ENCODE assay signal across 10 cellular contexts in the genomic region with DNA sequence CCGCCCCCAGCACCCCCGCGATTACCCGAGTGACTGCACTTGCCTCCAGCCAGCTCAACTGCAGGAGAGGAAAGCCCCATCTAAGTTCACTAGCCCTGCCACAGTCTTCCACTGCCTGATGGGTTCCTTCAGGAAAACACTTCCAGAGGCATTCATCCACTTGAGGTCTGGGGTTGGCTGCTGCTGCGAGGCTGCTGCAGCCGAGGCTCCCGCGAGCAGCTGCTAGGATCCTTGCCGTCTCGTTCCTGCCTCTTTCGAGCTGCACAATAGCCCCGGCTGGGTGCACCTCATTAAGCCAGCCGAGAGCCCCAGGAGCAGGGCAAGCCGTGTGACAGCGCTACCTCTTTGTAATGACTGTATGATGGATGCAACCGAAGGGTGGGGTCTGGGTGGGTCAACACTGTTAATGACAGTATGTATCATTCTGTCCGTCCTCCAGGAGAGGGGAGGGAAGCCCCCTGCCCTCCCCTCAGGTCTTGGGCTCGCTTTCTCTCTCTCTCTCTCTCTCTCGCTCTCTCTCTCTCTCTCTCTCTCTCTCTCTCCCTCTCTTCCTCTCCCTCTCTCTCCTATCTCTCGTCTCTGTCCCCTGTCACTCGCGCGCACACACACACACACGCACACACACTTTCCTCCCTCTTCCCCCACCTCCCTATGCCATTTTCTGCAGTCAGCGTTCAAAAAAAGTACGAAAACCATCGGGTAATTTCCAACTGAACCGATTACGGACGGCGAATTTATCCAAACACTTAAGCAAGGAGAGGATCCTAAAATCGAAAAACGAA. TPM values are rescaled to one million over a fixed set of nuclear protein-coding genes. Genes with fewer than 3 reads are reported as not detected.
A peak's percentile ranks its signal among the peaks of the same experiment; 100 is the strongest.
DNase-seq lines count a peak whose midpoint lies in the region; ATAC-seq and TF ChIP-seq lines count a peak whose summit lies in the region.
"Had no signal": no experiment of that assay in that cellular context is flagged by ENCODE, and none has a peak within 500 bp of the region (broad histone marks: within the 10 kb centered on the region; RNA-seq: fewer than 3 reads in every experiment).

No MANE protein-coding gene starts in this region.

- no peak overlapping the region for H3K4ac ChIP-seq in trophoblast cell (ENCODE audit: low read depth, low read length)

- no CpG with 5 or more reads among the region's 33 CpGs for WGBS in trophoblast cell (ENCODE audit: extremely low coverage, insufficient coverage, insufficient read length)

- H2BK120ac ChIP-seq in trophoblast cell (ENCODE audit: insufficient read depth, low read length, poor library complexity): no peak overlapping the region

- H3K18ac ChIP-seq in trophoblast cell (ENCODE audit: low read length): no peak overlapping the region

- H4K20me1 ChIP-seq in DND-41 (ENCODE audit: insufficient read depth, low read length): no peaks in the 10 kb centered on the region

- H3K27me3 ChIP-seq in DND-41 (ENCODE audit: insufficient read depth, low read length, poor library complexity) (no peaks in the 10 kb centered on the region), foreskin keratinocyte (peaks cover 71% of the 10 kb centered on the region), trophoblast cell (ENCODE audit: insufficient read depth, low read length) (no peaks in the 10 kb centered on the region)

- no peak overlapping the region for H3K4me3 ChIP-seq in DND-41 (ENCODE audit: low read depth in 1 of 2, low read length in 2 of 2)
- H3K4me3 ChIP-seq in trophoblast cell (ENCODE audit: low read depth, low read length): peak overlapping the region; percentile 69

- H3K27ac ChIP-seq in DND-41 (ENCODE audit: low read length): no peak overlapping the region
- H3K27ac ChIP-seq in foreskin keratinocyte: no peak overlapping the region
- H3K27ac ChIP-seq in trophoblast cell (ENCODE audit: low read depth, low read length): peak overlapping the region; percentile 11

- no peak for DNase-seq in DND-41
- peak; percentile 63 to 83 for DNase-seq in NCI-H526 (lab: John Stamatoyannopoulos, UW)
- DNase-seq in foreskin keratinocyte: peak; percentile 12 to 35
- DNase-seq in trophoblast cell: no peak
- DNase-seq in NOMO-1 treated with DMSO at 0.1 percent for 48 hours (lab: John Stamatoyannopoulos, UW; ENCODE audit: unreplicated experiment): no peak
- DNase-seq in stimulated activated CD4-positive, alpha-beta T cell treated with anti-CD3 and anti-CD28 coated beads, Interleukin-1b, Interleukin-23, amount 100 ng/mL, for 48 hours: no peak
- DNase-seq in NK-92 (lab: John Stamatoyannopoulos, UW; ENCODE audit: unreplicated experiment): no peak
- DNase-seq in DMS114 treated with DMSO at 0.1 percent for 48 hours (lab: John Stamatoyannopoulos, UW; ENCODE audit: unreplicated experiment): no peak
- DNase-seq: naive thymus-derived CD8-positive, alpha-beta T cell had no signal

- H3K4me2 ChIP-seq in DND-41 (ENCODE audit: insufficient read depth, low read length) (no peak overlapping the region), trophoblast cell (ENCODE audit: low read length) (peak overlapping the region; percentile 96)

- no peak overlapping the region for H3K23ac ChIP-seq in trophoblast cell (ENCODE audit: low read length)

- H3K4me1 ChIP-seq in DND-41 (ENCODE audit: insufficient read depth, low read length) (no peaks in the 10 kb centered on the region), foreskin keratinocyte (peaks cover 5% of the 10 kb centered on the region), trophoblast cell (ENCODE audit: control insufficient read depth in 1 of 2, insufficient read depth in 2 of 2, low read length in 2 of 2) (peaks cover 3 to 6% of the 10 kb centered on the region in 2 experiments)

- no peak overlapping the region for H2BK5ac ChIP-seq in trophoblast cell (ENCODE audit: low read depth, low read length, poor library complexity)

- H3K79me2 ChIP-seq in DND-41 (ENCODE audit: insufficient read depth, low read length): no peaks in the 10 kb centered on the region
- no peaks in the 10 kb centered on the region for H3K79me2 ChIP-seq in trophoblast cell (ENCODE audit: control insufficient read depth, insufficient read depth, low read length, poor library complexity)

- no peak overlapping the region for H3K14ac ChIP-seq in trophoblast cell (ENCODE audit: low read length)

- H3K36me3 ChIP-seq in DND-41 (ENCODE audit: insufficient read depth, low read length) (no peaks in the 10 kb centered on the region), trophoblast cell (ENCODE audit: control insufficient read depth in 1 of 2, insufficient read depth in 2 of 2, low read length in 2 of 2) (no peaks in the 10 kb centered on the region)

- H4K8ac ChIP-seq in trophoblast cell (ENCODE audit: low read depth, low read length): peak overlapping the region; percentile 41

- ATAC-seq in DND-41 (ENCODE audit: insufficient read depth, low read depth) (peak; percentile 22; the same call in 1 of the 3 replicates), foreskin keratinocyte (peak; percentile 72)
- ATAC-seq: naive thymus-derived CD8-positive, alpha-beta T cell had no signal

- H2AFZ ChIP-seq in DND-41 (ENCODE audit: low read depth, low read length): no peak overlapping the region
- H2AFZ ChIP-seq in trophoblast cell (ENCODE audit: insufficient read depth, low read length, poor library complexity): peak overlapping the region; percentile 60

- H2BK12ac ChIP-seq in trophoblast cell (ENCODE audit: low read length): no peak overlapping the region

- TF ChIP-seq CTCF in DND-41 (IDR thresholded peaks at IDR 0.05; ENCODE audit: borderline replicate concordance, extremely low read depth, low read length, poor library complexity, severe bottlenecking) (no peak), foreskin keratinocyte (conservative IDR thresholded peaks at IDR 0.05) (no peak)

- H3K79me1 ChIP-seq in trophoblast cell (ENCODE audit: low read length): peaks cover 4% of the 10 kb centered on the region

- H2AK5ac ChIP-seq in trophoblast cell (ENCODE audit: low read length): no peak overlapping the region

- no peak overlapping the region for H4K12ac ChIP-seq in trophoblast cell (ENCODE audit: low read depth, low read length)

- no peak overlapping the region for H3K9ac ChIP-seq in DND-41 (ENCODE audit: low read depth, low read length)
- peak overlapping the region; percentile 37 for H3K9ac ChIP-seq in trophoblast cell (ENCODE audit: low read length)

- no peaks in the 10 kb centered on the region for H3K9me3 ChIP-seq in DND-41 (ENCODE audit: insufficient read depth, low read length, severe bottlenecking)
- H3K9me3 ChIP-seq in trophoblast cell (ENCODE audit: insufficient read depth, low read depth, low read length): no peaks in the 10 kb centered on the region

- H4K91ac ChIP-seq in trophoblast cell (ENCODE audit: low read depth, low read length): peak overlapping the region; percentile 36

RNA-seq across cellular contexts. Expression of gene ELAVL2, which starts 24.4 kb away (rescaled TPM):
- 10.4 and 12.1 TPM in 2 replicates for total RNA-seq in foreskin keratinocyte
- polyA plus RNA-seq in foreskin keratinocyte: 2.5 and 3.2 TPM in 2 replicates
- polyA plus RNA-seq in trophoblast cell (2013): 5.5 and 6.0 TPM in 2 replicates
- total RNA-seq: naive thymus-derived CD8-positive, alpha-beta T cell had no signal
- polyA plus RNA-seq: IgD-negative memory B cell; naive thymus-derived CD8-positive, alpha-beta T cell had no signal

Comparison
In these comparisons a context has a peak if more than half of its experiments do, and no peak if none do; other contexts are left out.
1. DNase-seq: peak in NCI-H526 (2 of 2) and foreskin keratinocyte (2 of 2); none in DND-41 (single experiment), trophoblast cell (0 of 2), NOMO-1 treated with DMSO at 0.1 percent for 48 hours (single experiment), stimulated activated CD4-positive, alpha-beta T cell treated with anti-CD3 and anti-CD28 coated beads, Interleukin-1b, Interleukin-23, amount 100 ng/mL, for 48 hours (single experiment), NK-92 (single experiment) and DMS114 treated with DMSO at 0.1 percent for 48 hours (single experiment).